1 cellular context compared by ENCODE assay signal in the genomic region with DNA sequence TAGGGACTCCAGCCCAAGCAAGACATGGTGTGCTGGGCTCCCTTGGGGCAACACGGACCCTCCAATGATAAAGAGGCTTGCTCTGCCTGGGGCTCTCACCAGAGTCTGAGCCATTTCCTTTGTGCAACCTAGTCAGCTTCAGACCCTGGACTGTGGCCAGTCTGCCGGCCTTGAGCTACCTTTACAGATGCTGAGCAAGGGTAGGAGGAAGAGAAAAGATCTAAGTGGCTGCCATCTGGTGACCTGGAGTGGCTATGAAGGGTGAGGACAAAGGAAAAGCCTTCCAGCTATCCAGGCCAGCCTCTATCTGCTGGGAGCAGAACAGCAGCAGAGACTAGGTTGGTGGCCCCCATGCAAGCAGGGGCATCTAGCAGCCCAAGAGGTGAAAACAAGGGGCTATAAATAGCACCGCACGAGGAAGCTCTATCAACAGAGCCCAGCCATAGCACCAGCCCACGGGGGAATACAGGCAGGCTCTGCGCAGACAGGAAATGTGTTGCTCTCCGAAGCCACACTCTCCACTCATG.
TF ChIP-seq lines count a peak whose summit lies in the region.

No MANE protein-coding gene starts in this region.

TF ChIP-seq in HepG2, 621 proteins besides CTCF, POLR2A, EP300 and RAD21 (continued from another document):
- TF ChIP-seq, protein P1, sequence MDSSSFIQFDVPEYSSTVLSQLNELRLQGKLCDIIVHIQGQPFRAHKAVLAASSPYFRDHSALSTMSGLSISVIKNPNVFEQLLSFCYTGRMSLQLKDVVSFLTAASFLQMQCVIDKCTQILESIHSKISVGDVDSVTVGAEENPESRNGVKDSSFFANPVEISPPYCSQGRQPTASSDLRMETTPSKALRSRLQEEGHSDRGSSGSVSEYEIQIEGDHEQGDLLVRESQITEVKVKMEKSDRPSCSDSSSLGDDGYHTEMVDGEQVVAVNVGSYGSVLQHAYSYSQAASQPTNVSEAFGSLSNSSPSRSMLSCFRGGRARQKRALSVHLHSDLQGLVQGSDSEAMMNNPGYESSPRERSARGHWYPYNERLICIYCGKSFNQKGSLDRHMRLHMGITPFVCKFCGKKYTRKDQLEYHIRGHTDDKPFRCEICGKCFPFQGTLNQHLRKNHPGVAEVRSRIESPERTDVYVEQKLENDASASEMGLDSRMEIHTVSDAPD (CRISPR knock-in tag; IDR thresholded peaks at IDR 0.05), result no peak
- TF ChIP-seq MTF2 (CRISPR knock-in tag; IDR thresholded peaks at IDR 0.05; ENCODE audit: borderline replicate concordance) (no peak), SYNCRIP (IDR thresholded peaks at IDR 0.05; ENCODE audit: insufficient read depth, low read depth, low read length) (no peak), POLR2AphosphoS5 (IDR thresholded peaks at IDR 0.05; ENCODE audit: low read depth, low read length) (no peak), ZNF20 (CRISPR knock-in tag; IDR thresholded peaks at IDR 0.05) (no peak), ZNF562 (CRISPR knock-in tag; IDR thresholded peaks at IDR 0.05; ENCODE audit: borderline replicate concordance) (no peak), ZNF772 (CRISPR knock-in tag; IDR thresholded peaks at IDR 0.05) (no peak), SMAD9 (CRISPR knock-in tag; IDR thresholded peaks at IDR 0.05) (no peak), RXRA (CRISPR knock-in tag; IDR thresholded peaks at IDR 0.05) (no peak), EEA1 (CRISPR knock-in tag; IDR thresholded peaks at IDR 0.05; ENCODE audit: borderline replicate concordance) (no peak), ZNF788 (CRISPR knock-in tag; IDR thresholded peaks at IDR 0.05; ENCODE audit: borderline replicate concordance) (no peak), MAFF (IDR thresholded peaks at IDR 0.05; ENCODE audit: low read depth, low read length) (no peak), ZFP36 (IDR thresholded peaks at IDR 0.05; ENCODE audit: borderline replicate concordance, low read depth, low read length, partially characterized antibody) (no peak), PHF5A (CRISPR knock-in tag; IDR thresholded peaks at IDR 0.05; ENCODE audit: low read depth, unreplicated experiment) (no peak)
